1 cellular context compared by ENCODE assay signal in the genomic region with DNA sequence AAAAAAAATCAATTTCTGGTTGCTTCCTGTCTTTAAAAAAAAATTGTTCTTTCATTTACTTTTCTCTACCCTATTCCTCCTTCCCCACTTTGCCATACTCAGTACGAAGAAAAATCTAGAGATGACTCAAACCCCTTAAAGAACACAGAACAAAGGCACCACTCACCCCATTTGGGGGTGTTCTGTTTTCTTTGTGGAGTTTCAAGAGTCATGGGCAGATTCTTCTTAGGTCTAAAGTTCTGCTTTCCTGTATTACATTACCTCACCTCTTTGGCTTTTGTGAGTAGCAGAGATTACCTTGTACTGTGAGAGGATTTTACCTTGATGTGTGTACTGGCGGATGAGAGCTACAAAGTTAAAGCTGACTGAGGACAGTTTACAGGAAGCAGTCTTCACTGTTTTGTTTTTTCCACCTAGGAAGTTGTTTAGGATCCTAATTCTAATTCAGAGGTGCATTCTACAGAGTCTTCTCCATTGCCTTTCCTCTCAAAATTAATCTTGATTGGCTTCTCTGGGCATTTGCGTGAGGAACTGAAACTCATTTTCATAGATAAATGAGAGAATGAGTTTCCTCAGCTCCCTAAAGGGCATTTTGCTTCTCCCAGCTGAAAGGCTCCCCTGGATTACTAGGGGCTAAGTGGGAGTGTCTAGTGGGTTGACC.
TF ChIP-seq lines count a peak whose summit lies in the region.

No MANE protein-coding gene starts in this region.

TF ChIP-seq in SK-N-SH, 30 proteins besides CTCF, POLR2A, EP300 and RAD21:
- TF ChIP-seq, protein P1, sequence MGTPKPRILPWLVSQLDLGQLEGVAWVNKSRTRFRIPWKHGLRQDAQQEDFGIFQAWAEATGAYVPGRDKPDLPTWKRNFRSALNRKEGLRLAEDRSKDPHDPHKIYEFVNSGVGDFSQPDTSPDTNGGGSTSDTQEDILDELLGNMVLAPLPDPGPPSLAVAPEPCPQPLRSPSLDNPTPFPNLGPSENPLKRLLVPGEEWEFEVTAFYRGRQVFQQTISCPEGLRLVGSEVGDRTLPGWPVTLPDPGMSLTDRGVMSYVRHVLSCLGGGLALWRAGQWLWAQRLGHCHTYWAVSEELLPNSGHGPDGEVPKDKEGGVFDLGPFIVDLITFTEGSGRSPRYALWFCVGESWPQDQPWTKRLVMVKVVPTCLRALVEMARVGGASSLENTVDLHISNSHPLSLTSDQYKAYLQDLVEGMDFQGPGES (IDR thresholded peaks at IDR 0.05; ENCODE audit: low read depth, low read length) = no peak
- TF ChIP-seq GATA2 (CRISPR knock-in tag; IDR thresholded peaks at IDR 0.05) (no peak), RXRA (IDR thresholded peaks at IDR 0.05; ENCODE audit: borderline replicate concordance, low read depth) (no peak), NFIC (IDR thresholded peaks at IDR 0.05; ENCODE audit: borderline replicate concordance) (no peak), CHD2 (IDR thresholded peaks at IDR 0.05; ENCODE audit: low read length, partially characterized antibody) (no peak), JUND (IDR thresholded peaks at IDR 0.05) (no peak), FOXJ3 (CRISPR knock-in tag; IDR thresholded peaks at IDR 0.05) (no peak), POLR2AphosphoS5 (IDR thresholded peaks at IDR 0.05; ENCODE audit: low read depth, low read length) (no peak), TAF1 (IDR thresholded peaks at IDR 0.05; ENCODE audit: borderline replicate concordance, low read depth, low read length) (no peak), FOSL2 (IDR thresholded peaks at IDR 0.05; ENCODE audit: borderline replicate concordance, low read depth) (no peak), EZH2phosphoT487 (IDR thresholded peaks at IDR 0.05; ENCODE audit: borderline replicate concordance, low read depth) (no peak), YY1 (IDR thresholded peaks at IDR 0.05; ENCODE audit: low read depth) (no peak), TCF12 (IDR thresholded peaks at IDR 0.05) (no peak)
- TF ChIP-seq, protein P2, sequence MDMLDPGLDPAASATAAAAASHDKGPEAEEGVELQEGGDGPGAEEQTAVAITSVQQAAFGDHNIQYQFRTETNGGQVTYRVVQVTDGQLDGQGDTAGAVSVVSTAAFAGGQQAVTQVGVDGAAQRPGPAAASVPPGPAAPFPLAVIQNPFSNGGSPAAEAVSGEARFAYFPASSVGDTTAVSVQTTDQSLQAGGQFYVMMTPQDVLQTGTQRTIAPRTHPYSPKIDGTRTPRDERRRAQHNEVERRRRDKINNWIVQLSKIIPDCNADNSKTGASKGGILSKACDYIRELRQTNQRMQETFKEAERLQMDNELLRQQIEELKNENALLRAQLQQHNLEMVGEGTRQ (IDR thresholded peaks at IDR 0.05; ENCODE audit: borderline replicate concordance, low read depth, low read length) = no peak
TF ChIP-seq in SK-N-SH: peak in this region for 0.
